In genomic region chr16:31880322-31880979, GRCh38 we compare ENCODE assay signal across 8 cellular contexts. TPM values are rescaled to one million over a fixed set of nuclear protein-coding genes. Genes with fewer than 3 reads are reported as not detected.
DNase-seq lines count a peak whose midpoint lies in the region; ATAC-seq and TF ChIP-seq lines count a peak whose summit lies in the region.

No MANE protein-coding gene starts in this region.

- H3K36me3 ChIP-seq in adrenal gland (replicated peaks in 1 of 2) (no peaks in the 10 kb centered on the region), subcutaneous abdominal adipose tissue (ENCODE audit: control insufficient read depth in 5 of 5, insufficient read depth in 5 of 5, low read length in 5 of 5) (peaks cover 0 to 15% (median 10%) of the 10 kb centered on the region in 5 donors)

- H3K4me1 ChIP-seq in adrenal gland (replicated peaks in 1 of 2) (peaks cover 6 to 41% of the 10 kb centered on the region in 2 donors), subcutaneous abdominal adipose tissue (ENCODE audit: control insufficient read depth in 5 of 5, insufficient read depth in 5 of 5, low read length in 5 of 5) (peaks cover 0 to 45% (median 23%) of the 10 kb centered on the region in 5 donors)

- peaks cover 0 to 7% (median 0%) of the 10 kb centered on the region in 3 donors for H3K36me3 Mint-ChIP-seq in immature natural killer cell

- H3K9ac ChIP-seq in subcutaneous abdominal adipose tissue (ENCODE audit: low read length in 5 of 5), result no peak overlapping the region

- peak in 1 of 6 experiments; percentile 8 for TF ChIP-seq CTCF in adrenal gland (IDR thresholded peaks at IDR 0.05)

- no peaks in the 10 kb centered on the region for H3K27me3 ChIP-seq in adrenal gland
- H3K27me3 ChIP-seq in subcutaneous abdominal adipose tissue (ENCODE audit: control insufficient read depth in 5 of 5, insufficient read depth in 4 of 5, low read length in 5 of 5), result no peaks in the 10 kb centered on the region

- no peak for TF ChIP-seq POLR2A in adrenal gland (IDR thresholded peaks at IDR 0.05)

- peaks cover 0 to 2% (median 0%) of the 10 kb centered on the region in 3 donors for H3K27me3 Mint-ChIP-seq in immature natural killer cell (ENCODE audit: low read depth in 3 of 3)

- no peaks in the 10 kb centered on the region for H3K9me3 Mint-ChIP-seq in immature natural killer cell

- peaks cover 69 to 100% of the 10 kb centered on the region in 2 donors for H3K4me1 Mint-ChIP-seq in immature natural killer cell

- H3K27ac ChIP-seq in adrenal gland, result peak overlapping the region in 2 of 5 donors; percentile 46 to 77
- H3K27ac ChIP-seq in subcutaneous abdominal adipose tissue (ENCODE audit: low read depth, low read length), result peak overlapping the region; percentile 55

- intact Hi-C loops in adrenal gland (cut with DNase I), result no loop called here

- no peak overlapping the region for H3K4me3 ChIP-seq in adrenal gland
- peak overlapping the region in 1 of 5 donors; percentile 17 for H3K4me3 ChIP-seq in subcutaneous abdominal adipose tissue (ENCODE audit: low read depth in 1 of 5, low read length in 5 of 5)

- WGBS in adrenal gland, 4 donors, result 24 to 32% (median 29%) methylated on average over 3 of the region's 3 CpGs

- H3K9me3 ChIP-seq in adrenal gland (replicated peaks in 1 of 3), result no peaks in the 10 kb centered on the region
- no peaks in the 10 kb centered on the region for H3K9me3 ChIP-seq in subcutaneous abdominal adipose tissue (ENCODE audit: control insufficient read depth in 5 of 5, low read length in 5 of 5)

- H3K4me3 Mint-ChIP-seq in immature natural killer cell, result peak overlapping the region in 3 of 5 donors; percentile 10 to 64 (median 51)

- peak; percentile 37 for DNase-seq in stimulated activated naive CD4-positive, alpha-beta T cell treated with Interleukin-2 at 50 U/mL for 16 hours (lab: John Stamatoyannopoulos, UW)
- no peak for DNase-seq in stimulated activated naive CD4-positive, alpha-beta T cell (lab: John Stamatoyannopoulos, UW)
- peak; percentile 19 for DNase-seq in LoVo (ENCODE audit: low spot score)
- peak in 5 of 7 donors; percentile 42 to 60 (median 57) for DNase-seq in adrenal gland
- peak in 1 of 3 donors; percentile 10 for DNase-seq in immature natural killer cell

- ATAC-seq in HG02970 (IDR thresholded peaks at IDR 0.05; ENCODE audit: low FRiP score, unreplicated experiment) (no peak), GM21526 (IDR thresholded peaks at IDR 0.05; ENCODE audit: low FRiP score, unreplicated experiment) (no peak)

- H3K27ac Mint-ChIP-seq in immature natural killer cell, result peak overlapping the region; percentile 60 to 79 (median 70)

RNA-seq across cellular contexts. Expression of gene ZNF267, which starts 6.8 kb away (rescaled TPM):
- 10 to 100 TPM in 3 of 8 donors, 1 to 10 TPM in 5; 3.2 to 34.1 (median 9.2) TPM for total RNA-seq in adrenal gland
- polyA plus RNA-seq in adrenal gland, result 1 to 10 TPM; 2.0 to 6.9 (median 4.0) TPM
- polyA plus RNA-seq in immature natural killer cell, result 10 to 100 TPM in 2 of 3 donors, 1 to 10 TPM in 1; 7.9 to 11.3 (median 11.2) TPM

Comparison
In these comparisons a context has a peak if more than half of its experiments do, and no peak if none do; other contexts are left out.
1. DNase-seq: peak in stimulated activated naive CD4-positive, alpha-beta T cell treated with Interleukin-2 at 50 U/mL for 16 hours (single experiment), LoVo (single experiment) and adrenal gland (5 of 7); none in stimulated activated naive CD4-positive, alpha-beta T cell (0 of 6).